Comparison of ENCODE assay signal across 19 cellular contexts in genomic region chr5:20617876-20618275, GRCh38.
DNase-seq lines count a peak whose midpoint lies in the region; ATAC-seq, FAIRE-seq and TF ChIP-seq lines count a peak whose summit lies in the region.
"Had no signal": no experiment of that assay in that cellular context is flagged by ENCODE, and none has a peak within 500 bp of the region (broad histone marks: within the 10 kb centered on the region; RNA-seq: fewer than 3 reads in every experiment).

No MANE protein-coding gene starts in this region.

- peaks cover 3% of the 10 kb centered on the region for H3K9me3 ChIP-seq in mammary epithelial cell (replicated peaks; ENCODE audit: insufficient read depth, low read length)
- no peaks in the 10 kb centered on the region for H3K9me3 ChIP-seq in SU-DHL-6 (ENCODE audit: insufficient read depth, low read length)

- H3K36me3 ChIP-seq in mammary epithelial cell (ENCODE audit: insufficient read depth, low read length) = no peaks in the 10 kb centered on the region
- H3K36me3 ChIP-seq in SU-DHL-6 (ENCODE audit: low read length) = no peaks in the 10 kb centered on the region
- H3K36me3 ChIP-seq: BLaER1 treated with 17β-estradiol and CSF1 and Interleukin-3, amounts not matched to agents 10 nM and 100 nM had no signal

- DNase-seq in mammary epithelial cell (no peak), MCF 10A (ENCODE audit: unreplicated experiment) (no peak), iPS-NIHi11 (ENCODE audit: low spot score) (peak; percentile 17), omental fat pad (ENCODE audit: low spot score) (no peak), GM12892 (ENCODE audit: insufficient read length) (no peak), NCI-H446 treated with DMSO at 0.1 percent for 48 hours (lab: John Stamatoyannopoulos, UW) (no peak)
- DNase-seq: ACHN; CD4-positive, CD25-positive, alpha-beta regulatory T cell; DMS53; GOT3; HCEC 1CT; HFFc6 had no signal

- no peak for FAIRE-seq in GM12892 (lab: Jason Lieb, UNC)
- FAIRE-seq: GM18507, HepG2, HTR-8/SVneo had no signal

- H3K9ac ChIP-seq in mammary epithelial cell (ENCODE audit: insufficient read depth, low read length) = no peak overlapping the region
- no peak overlapping the region for H3K9ac ChIP-seq in SU-DHL-6 (ENCODE audit: low read length)
- H3K9ac ChIP-seq: BLaER1 treated with 17β-estradiol and CSF1 and Interleukin-3, amounts not matched to agents 10 nM and 100 nM had no signal

- H2AFZ ChIP-seq in mammary epithelial cell (ENCODE audit: low read depth, low read length) (peak overlapping the region; percentile 4), SU-DHL-6 (ENCODE audit: low read depth, low read length, severe bottlenecking) (peak overlapping the region; percentile 31)

- POLR2A ChIA-PET in MCF 10A (lab: Yijun Ruan, JAX) = no interaction called here

- no peaks in the 10 kb centered on the region for H3K27me3 ChIP-seq in mammary epithelial cell (ENCODE audit: insufficient read depth, low read length)
- no peaks in the 10 kb centered on the region for H3K27me3 ChIP-seq in SU-DHL-6 (ENCODE audit: low read length)
- H3K27me3 ChIP-seq: BLaER1 treated with 17β-estradiol and CSF1 and Interleukin-3, amounts not matched to agents 10 nM and 100 nM had no signal

- TF ChIP-seq CTCF in mammary epithelial cell (conservative IDR thresholded peaks at IDR 0.05 in 1 of 2, IDR thresholded peaks at IDR 0.05 in 1 of 2; ENCODE audit: extremely low read depth in 1 of 2, insufficient read depth in 1 of 2, low read depth in 1 of 2, low read length in 2 of 2) (no peak), MCF 10A (IDR thresholded peaks at IDR 0.05; ENCODE audit: unreplicated experiment) (no peak), SU-DHL-6 (IDR thresholded peaks at IDR 0.05; ENCODE audit: insufficient read depth, low read length, poor library complexity, severe bottlenecking) (no peak), omental fat pad (IDR thresholded peaks at IDR 0.05) (no peak)

- H3F3A ChIP-seq in SU-DHL-6 (ENCODE audit: insufficient read depth) = no peaks in the 10 kb centered on the region

- H4K20me1 ChIP-seq in mammary epithelial cell (ENCODE audit: insufficient read depth, low read length) = no peaks in the 10 kb centered on the region
- no peaks in the 10 kb centered on the region for H4K20me1 ChIP-seq in SU-DHL-6 (ENCODE audit: low read depth, low read length)
- H4K20me1 ChIP-seq: BLaER1 treated with 17β-estradiol and CSF1 and Interleukin-3, amounts not matched to agents 10 nM and 100 nM had no signal

- H3K4me1 Mint-ChIP-seq in MCF 10A (ENCODE audit: insufficient read depth, unreplicated experiment) = no peaks in the 10 kb centered on the region
- H3K4me1 Mint-ChIP-seq: CD4-positive, CD25-positive, alpha-beta regulatory T cell had no signal

- CTCF ChIA-PET in mammary epithelial cell (lab: Charles Lee; ENCODE audit: low non-redundant PET) = no interaction called here
- CTCF ChIA-PET in MCF 10A (lab: Yijun Ruan, JAX) = interaction anchor here (0.6 kb wide), 1 partner anchor 388 kb away, joined by 3 read pairs; no protein-coding TSS in a partner anchor

- H3K4me1 ChIP-seq in mammary epithelial cell (ENCODE audit: insufficient read depth, low read length) = no peaks in the 10 kb centered on the region
- H3K4me1 ChIP-seq: BLaER1 treated with 17β-estradiol and CSF1 and Interleukin-3, amounts not matched to agents 10 nM and 100 nM had no signal

- peak; percentile 19 for ATAC-seq in omental fat pad (ENCODE audit: low FRiP score)
- no peak for ATAC-seq in HG03432 (IDR thresholded peaks at IDR 0.05; ENCODE audit: unreplicated experiment)
- ATAC-seq: HepG2 had no signal

- no TSS peak for BruUV-seq in mammary epithelial cell (replicated peaks; lab: Mats Ljungman, UMichigan)
- no TSS peak for BruUV-seq in MCF 10A (replicated peaks; lab: Mats Ljungman, UMichigan)

- no peaks in the 10 kb centered on the region for H3K9me3 Mint-ChIP-seq in MCF 10A (ENCODE audit: unreplicated experiment)

- no peak overlapping the region for H3K4me3 Mint-ChIP-seq in MCF 10A (ENCODE audit: unreplicated experiment)
- H3K4me3 Mint-ChIP-seq: CD4-positive, CD25-positive, alpha-beta regulatory T cell; HFFc6 had no signal

- H3K27ac Mint-ChIP-seq in MCF 10A (ENCODE audit: low read depth, unreplicated experiment) = no peak overlapping the region
- H3K27ac Mint-ChIP-seq: CD4-positive, CD25-positive, alpha-beta regulatory T cell; HFFc6 had no signal

- no peaks in the 10 kb centered on the region for H3K27me3 Mint-ChIP-seq in MCF 10A (ENCODE audit: insufficient read depth, unreplicated experiment)
- H3K27me3 Mint-ChIP-seq: CD4-positive, CD25-positive, alpha-beta regulatory T cell had no signal

- no peak overlapping the region for H3K4me3 ChIP-seq in mammary epithelial cell (replicated peaks in 1 of 3; ENCODE audit: insufficient read depth in 1 of 3, low read depth in 2 of 3, low read length in 3 of 3)
- H3K4me3 ChIP-seq in SU-DHL-6 (ENCODE audit: insufficient read depth, low read length, poor library complexity, severe bottlenecking) = no peak overlapping the region
- H3K4me3 ChIP-seq: BLaER1 treated with 17β-estradiol and CSF1 and Interleukin-3, amounts not matched to agents 10 nM and 100 nM had no signal

- in situ Hi-C loops in mammary epithelial cell (cut with MboI; ENCODE audit: low sequenced_read_pairs in 2 of 2) = no loop called here

- WGBS in mammary epithelial cell (ENCODE audit: low coverage, missing lambda C conversion rate) = 27% methylated on average over 3 of the region's 3 CpGs

- no peaks in the 10 kb centered on the region for H3K36me3 Mint-ChIP-seq in MCF 10A (ENCODE audit: insufficient read depth, unreplicated experiment)
- H3K36me3 Mint-ChIP-seq: CD4-positive, CD25-positive, alpha-beta regulatory T cell had no signal

- TF ChIP-seq POLR2A in GM12892 (IDR thresholded peaks at IDR 0.05; ENCODE audit: low read depth, low read length) = no peak

- H3K79me2 ChIP-seq in mammary epithelial cell (ENCODE audit: insufficient read depth, low read length) (no peaks in the 10 kb centered on the region), SU-DHL-6 (ENCODE audit: insufficient read depth, low read length) (no peaks in the 10 kb centered on the region)

- no peak overlapping the region for H3K27ac ChIP-seq in mammary epithelial cell (ENCODE audit: insufficient read depth, low read depth, low read length)
- H3K27ac ChIP-seq in SU-DHL-6 (ENCODE audit: low read depth, low read length) = no peak overlapping the region
- H3K27ac ChIP-seq: 22Rv1; BLaER1 treated with 17β-estradiol and CSF1 and Interleukin-3, amounts not matched to agents 10 nM and 100 nM had no signal

- dilution Hi-C loops in mammary epithelial cell (cut with HindIII; ENCODE audit: low sequenced_read_pairs) = no loop called here

- intact Hi-C loops in mammary epithelial cell (cut with micrococcal nuclease) (no loop called here), MCF 10A (cut with micrococcal nuclease) (no loop called here)

- no peak overlapping the region for H3K4me2 ChIP-seq in mammary epithelial cell (ENCODE audit: insufficient read depth, low read depth, low read length)
- no peak overlapping the region for H3K4me2 ChIP-seq in SU-DHL-6 (ENCODE audit: low read depth, low read length, poor library complexity, severe bottlenecking)
- H3K4me2 ChIP-seq: BLaER1 treated with 17β-estradiol and CSF1 and Interleukin-3, amounts not matched to agents 10 nM and 100 nM had no signal

- no peaks in the 10 kb centered on the region for H3K9me2 ChIP-seq in SU-DHL-6 (replicated peaks; ENCODE audit: insufficient read depth, low read length)
